In genomic region chr4:1899149-1900086, GRCh38 we compare ENCODE assay signal across 8 cellular contexts. TPM values are rescaled to one million over a fixed set of nuclear protein-coding genes. Genes with fewer than 3 reads are reported as not detected.
DNase-seq lines count a peak whose midpoint lies in the region; ATAC-seq and TF ChIP-seq lines count a peak whose summit lies in the region.

No MANE protein-coding gene starts in this region.

- peak overlapping the region; percentile 21; the same call in 1 of the 2 replicates for H3K23ac ChIP-seq in IMR-90 (ENCODE audit: low read depth, low read length)

- H3K14ac ChIP-seq in IMR-90 (replicated peaks; ENCODE audit: low read depth, low read length) = no peak overlapping the region

- H3K4ac ChIP-seq in IMR-90 (ENCODE audit: low read depth, low read length) = no peak overlapping the region

- peak; percentile 61 for DNase-seq in CMK (ENCODE audit: low read depth)
- peak; percentile 78 for DNase-seq in IMR-90
- peak; percentile 51 to 54 for DNase-seq in PC-9
- peak; percentile 65 for DNase-seq in activated T-cell treated with anti-CD3 and anti-CD28 coated beads, Interleukin-2, amount 50 U/mL, for 4 hours
- peak; percentile 74 for DNase-seq in fibroblast of gingiva (ENCODE audit: low read depth)
- peak; percentile 67 for DNase-seq in neural crest cell (ENCODE audit: low read depth, low spot score)
- peak; percentile 68 for DNase-seq in stimulated activated naive CD8-positive, alpha-beta T cell treated with anti-CD3 and anti-CD28 coated beads, Interleukin-15, Interleukin-2, amounts not matched to agents 100 U/mL and 50 U/mL, for 24 hours

- H3K4me3 ChIP-seq in IMR-90 (ENCODE audit: insufficient read depth, low read depth, low read length) (no peak overlapping the region), PC-9 (no peak overlapping the region)

- no peaks in the 10 kb centered on the region for H3K27me3 Mint-ChIP-seq in activated T-cell treated with anti-CD3 and anti-CD28 coated beads, Interleukin-2, amount 50 U/mL, for 4 hours (ENCODE audit: low read depth)
- H3K27me3 Mint-ChIP-seq in neural crest cell (ENCODE audit: low read depth) = no peaks in the 10 kb centered on the region

- TF ChIP-seq POLR2A in IMR-90 (IDR thresholded peaks at IDR 0.05; ENCODE audit: low read depth, low read length) = 0 out of 2 replicates have a peak, but pooled peaks have one; percentile 31

- H3K9me3 ChIP-seq in IMR-90 (ENCODE audit: control insufficient read depth, insufficient read depth, low read length) (no peaks in the 10 kb centered on the region), PC-9 (ENCODE audit: insufficient read depth, low read depth) (no peaks in the 10 kb centered on the region)

- ATAC-seq in GM21360 (IDR thresholded peaks at IDR 0.05; ENCODE audit: unreplicated experiment) = peak; percentile 72
- ATAC-seq in IMR-90 (ENCODE audit: low read depth) = peak; percentile 98
- peak; percentile 95 to 98 for ATAC-seq in activated T-cell treated with anti-CD3 and anti-CD28 coated beads, Interleukin-2, amount 50 U/mL, for 4 hours
- ATAC-seq in stimulated activated naive CD8-positive, alpha-beta T cell treated with anti-CD3 and anti-CD28 coated beads, Interleukin-15, Interleukin-2, amounts not matched to agents 100 U/mL and 50 U/mL, for 24 hours = peak; percentile 86

- CTCF ChIA-PET in IMR-90 (lab: Yijun Ruan, JAX) = interaction anchor here (0.6 to 2.0 kb wide), 7 partner anchors 9 to 92 kb away, joined by 3 to 9 read pairs (median 4); no protein-coding TSS in a partner anchor
- CTCF ChIA-PET in PC-9 (lab: Charles Lee) = interaction anchor here (0.5 to 1.1 kb wide), 8 partner anchors 9 to 830 kb away, joined by 3 to 20 read pairs (median 4); no protein-coding TSS in a partner anchor

- H3K36me3 Mint-ChIP-seq in activated T-cell treated with anti-CD3 and anti-CD28 coated beads, Interleukin-2, amount 50 U/mL, for 4 hours (ENCODE audit: insufficient read depth) = peaks cover 20% of the 10 kb centered on the region
- H3K36me3 Mint-ChIP-seq in neural crest cell (ENCODE audit: low read depth) = peaks cover 10% of the 10 kb centered on the region

- no peaks in the 10 kb centered on the region for H3K9me3 Mint-ChIP-seq in activated T-cell treated with anti-CD3 and anti-CD28 coated beads, Interleukin-2, amount 50 U/mL, for 4 hours
- no peaks in the 10 kb centered on the region for H3K9me3 Mint-ChIP-seq in neural crest cell

- POLR2A ChIA-PET in IMR-90 (lab: Charles Lee; ENCODE audit: unreplicated experiment) (interaction anchor here (0.6 kb wide), 1 partner anchor 39 kb away, joined by 4 read pairs; no protein-coding TSS in a partner anchor), PC-9 (lab: Charles Lee; ENCODE audit: unreplicated experiment) (no interaction called here)

- H3K36me3 ChIP-seq in IMR-90 (ENCODE audit: control insufficient read depth, insufficient read depth, low read length) (peaks cover 11% of the 10 kb centered on the region), PC-9 (ENCODE audit: low read depth) (peaks cover 5% of the 10 kb centered on the region; the same call in 1 of the 2 replicates)

- no peak overlapping the region for H3K4me3 Mint-ChIP-seq in activated T-cell treated with anti-CD3 and anti-CD28 coated beads, Interleukin-2, amount 50 U/mL, for 4 hours
- no peak overlapping the region for H3K4me3 Mint-ChIP-seq in neural crest cell

- H3K27ac ChIP-seq in IMR-90 (ENCODE audit: insufficient read depth, low read length) (no peak overlapping the region), PC-9 (no peak overlapping the region)

- intact Hi-C loops in IMR-90 (cut with micrococcal nuclease) = loop anchor here (1.0 to 5.0 kb wide), 4 partner anchors 27 to 151 kb away; partner anchors contain the start of gene LETM1
- intact Hi-C loops in PC-9 (cut with micrococcal nuclease; ENCODE audit: unreplicated experiment) = loop anchor here (2.0 to 10.0 kb wide), 3 partner anchors 89 to 175 kb away; partner anchors contain the start of genes TACC3 and TMEM129

- no peak overlapping the region for H2BK20ac ChIP-seq in IMR-90 (ENCODE audit: low read depth, low read length)

- H4K20me1 ChIP-seq in IMR-90 (ENCODE audit: insufficient read depth, low read length) (peaks cover 65% of the 10 kb centered on the region), PC-9 (ENCODE audit: insufficient read depth) (peaks cover 10% of the 10 kb centered on the region)

- TF ChIP-seq RAD21 in IMR-90 (IDR thresholded peaks at IDR 0.05; ENCODE audit: low read length) = peak; percentile 93

- H2AFZ ChIP-seq in IMR-90 (replicated peaks; ENCODE audit: low read length, poor library complexity) (peak overlapping the region; percentile 62), PC-9 (no peak overlapping the region)

- H2BK15ac ChIP-seq in IMR-90 (ENCODE audit: low read depth, low read length) = no peak overlapping the region

- H3K9me1 ChIP-seq in IMR-90 (ENCODE audit: insufficient read depth, low read length) = peaks cover 3% of the 10 kb centered on the region

- no peak overlapping the region for H3K27ac Mint-ChIP-seq in neural crest cell (ENCODE audit: unreplicated experiment)

- no peak overlapping the region; the same call in 1 of the 2 replicates for H4K5ac ChIP-seq in IMR-90 (ENCODE audit: low read depth, low read length)

- peaks cover 9% of the 10 kb centered on the region for H3K4me1 Mint-ChIP-seq in activated T-cell treated with anti-CD3 and anti-CD28 coated beads, Interleukin-2, amount 50 U/mL, for 4 hours (ENCODE audit: low read depth)
- peaks cover 15% of the 10 kb centered on the region for H3K4me1 Mint-ChIP-seq in neural crest cell

- WGBS in IMR-90 (ENCODE audit: extremely low coverage in 2 of 2, insufficient read length in 1 of 2), 2 experiments = 40% methylated on average over 3 of the region's 15 CpGs; no CpG with 5 or more reads in 1 of the 2 experiments

- no peak overlapping the region for H3K56ac ChIP-seq in IMR-90 (ENCODE audit: extremely low read depth, insufficient read depth, low read length)

- no peak overlapping the region; the same call in 1 of the 2 replicates for H4K91ac ChIP-seq in IMR-90 (ENCODE audit: insufficient read depth, low read depth, low read length)

- H3K4me2 ChIP-seq in IMR-90 (ENCODE audit: low read depth, low read length) (peak overlapping the region; percentile 72), PC-9 (no peak overlapping the region)

- no peak overlapping the region for H2AK9ac ChIP-seq in IMR-90 (replicated peaks; ENCODE audit: low read depth, low read length, poor library complexity)

- H4K8ac ChIP-seq in IMR-90 (ENCODE audit: low read depth in 2 of 2, low read length in 2 of 2) = peak overlapping the region in 1 of 2 experiments; percentile 62; a peak in 1 of 4 replicates

- H3K18ac ChIP-seq in IMR-90 (ENCODE audit: low read depth, low read length) = no peak overlapping the region

- peaks cover 35 to 68% of the 10 kb centered on the region in 2 experiments for H3K79me1 ChIP-seq in IMR-90 (ENCODE audit: low read depth in 1 of 2, low read length in 2 of 2)

- no TSS peak for BruUV-seq in IMR-90 (replicated peaks; lab: Mats Ljungman, UMichigan)
- BruUV-seq in PC-9 (replicated peaks; lab: Mats Ljungman, UMichigan) = no TSS peak

- H2BK120ac ChIP-seq in IMR-90 (ENCODE audit: low read depth, low read length) = no peak overlapping the region

- H3K9me2 ChIP-seq in PC-9 (ENCODE audit: insufficient read depth) = no peaks in the 10 kb centered on the region

- peaks cover 81% of the 10 kb centered on the region for H3K79me2 ChIP-seq in PC-9 (ENCODE audit: low read depth)

- H3K27me3 ChIP-seq in IMR-90 (ENCODE audit: control insufficient read depth, insufficient read depth, low read length) (no peaks in the 10 kb centered on the region), PC-9 (ENCODE audit: insufficient read depth, low read depth) (no peaks in the 10 kb centered on the region)

- H2BK5ac ChIP-seq in IMR-90 (ENCODE audit: low read depth, low read length, poor library complexity, severe bottlenecking) = no peak overlapping the region

- in situ Hi-C loops in IMR-90 (cut with MboI; ENCODE audit: low sequenced_read_pairs) = loop anchor here (5.0 kb wide), 1 partner anchor 157 kb away; no protein-coding TSS in a partner anchor

- H3K9ac ChIP-seq in IMR-90 (ENCODE audit: low read depth, low read length) = no peak overlapping the region

- dilution Hi-C loops in IMR-90 (cut with HindIII; ENCODE audit: low sequenced_read_pairs, unreplicated experiment) = no loop called here

- peak; percentile 86 for TF ChIP-seq CTCF in IMR-90 (conservative IDR thresholded peaks at IDR 0.05; ENCODE audit: low read depth, low read length)
- TF ChIP-seq CTCF in PC-9 (conservative IDR thresholded peaks at IDR 0.05) = peak; percentile 93
- TF ChIP-seq CTCF in neural crest cell (conservative IDR thresholded peaks at IDR 0.05) = peak; percentile 91

- H3F3A ChIP-seq in PC-9 (ENCODE audit: insufficient read depth, low read depth) = peaks cover 13% of the 10 kb centered on the region

- H2AK5ac ChIP-seq in IMR-90 (ENCODE audit: low read depth, low read length) = no peak overlapping the region

- H3K4me1 ChIP-seq in IMR-90 (ENCODE audit: control insufficient read depth, insufficient read depth, low read length) (peaks cover 2% of the 10 kb centered on the region; the same call in 1 of the 2 replicates), PC-9 (replicated peaks; ENCODE audit: insufficient read depth) (no peaks in the 10 kb centered on the region)

TF ChIP-seq in IMR-90, 13 proteins besides CTCF, POLR2A, EP300 and RAD21 (continues in another document):
- peak; percentile 37 for TF ChIP-seq RCOR1 (IDR thresholded peaks at IDR 0.05; ENCODE audit: insufficient replicate concordance, low read length)
- peak; percentile 75 for TF ChIP-seq SMC3 (IDR thresholded peaks at IDR 0.05; ENCODE audit: low read depth, low read length)
- TF ChIP-seq CEBPB (IDR thresholded peaks at IDR 0.05; ENCODE audit: low read depth, low read length) = no peak
- no peak for TF ChIP-seq CHD1 (IDR thresholded peaks at IDR 0.05; ENCODE audit: low read depth, low read length)

RNA-seq across cellular contexts. Expression of gene NSD2, which starts 28.2 kb away (rescaled TPM):
- total RNA-seq in IMR-90 (2012; rRNA removed) (62.2 and 68.1 TPM in 2 replicates), PC-9 (2021) (176 and 186 TPM in 2 replicates), neural crest cell (269 and 274 TPM in 2 replicates)
- 29.4 and 35.9 TPM in 2 replicates for polyA plus RNA-seq in IMR-90 (2012; rRNA removed)
- polyA plus RNA-seq in IMR-90 (2012; cell fraction: cytosol; rRNA removed) = 16.7 and 21.3 TPM in 2 replicates
- 73.1 and 75.4 TPM in 2 replicates for polyA plus RNA-seq in IMR-90 (2012; cell fraction: nucleus; rRNA removed; ENCODE audit: low replicate concordance)
- 10 to 100 TPM; 84.0 to 97.0 (median 91.0) TPM for total RNA-seq in activated T-cell treated with anti-CD3 and anti-CD28 coated beads, Interleukin-2, amount 50 U/mL, for 4 hours

RNA-seq across cellular contexts. Expression of gene LETM1, which starts 43.5 kb away (rescaled TPM):
- total RNA-seq in IMR-90 (2012; rRNA removed) (49.3 and 68.0 TPM in 2 replicates), PC-9 (2021) (44.5 and 58.9 TPM in 2 replicates), neural crest cell (59.5 and 60.6 TPM in 2 replicates)
- 25.0 and 28.2 TPM in 2 replicates for polyA plus RNA-seq in IMR-90 (2012; rRNA removed)
- 14.8 and 16.4 TPM in 2 replicates for polyA plus RNA-seq in IMR-90 (2012; cell fraction: cytosol; rRNA removed)
- polyA plus RNA-seq in IMR-90 (2012; cell fraction: nucleus; rRNA removed; ENCODE audit: low replicate concordance) = 60.7 and 127 TPM in 2 replicates
- total RNA-seq in activated T-cell treated with anti-CD3 and anti-CD28 coated beads, Interleukin-2, amount 50 U/mL, for 4 hours = 100 to 1,000 TPM; 128 to 141 (median 133) TPM
